Comparison of ENCODE assay signal across 2 cellular contexts in the genomic region with DNA sequence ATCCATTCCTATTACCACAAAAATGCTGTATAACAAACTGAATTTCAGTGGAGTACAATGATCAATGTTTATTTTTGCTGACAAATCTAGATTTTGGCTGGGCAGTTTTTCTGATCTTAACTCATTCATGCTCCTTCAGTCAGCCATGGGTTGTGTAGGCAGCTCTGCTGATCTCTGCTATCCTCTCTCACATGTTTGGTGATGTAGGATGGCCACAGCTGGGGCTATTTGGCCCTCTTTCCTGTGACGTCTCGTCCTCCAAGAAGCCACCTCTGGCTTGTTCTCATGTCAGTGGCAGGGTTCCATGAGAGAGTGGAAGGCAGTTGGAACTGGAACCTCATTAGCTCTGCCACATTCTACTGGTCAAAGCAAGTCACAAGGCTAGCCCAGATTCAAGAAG.
TF ChIP-seq lines count a peak whose summit lies in the region.

No MANE protein-coding gene starts in this region.

TF ChIP-seq in GM23338, 12 proteins besides CTCF, POLR2A, EP300 and RAD21:
- no peak for TF ChIP-seq EZH2 (IDR thresholded peaks at IDR 0.05; ENCODE audit: low read depth, unreplicated experiment)
- no peak for TF ChIP-seq NANOG (IDR thresholded peaks at IDR 0.05; ENCODE audit: borderline replicate concordance)
- TF ChIP-seq POLR2AphosphoS5 (IDR thresholded peaks at IDR 0.05; ENCODE audit: low read depth), result no peak

TF ChIP-seq in K562, 482 proteins besides CTCF, POLR2A, EP300 and RAD21:
- TF ChIP-seq IRF2 (CRISPR knock-in tag; IDR thresholded peaks at IDR 0.05) (no peak), C11orf30 (IDR thresholded peaks at IDR 0.05; ENCODE audit: low read depth) (peak; percentile 59), ZNF644 (tag; IDR thresholded peaks at IDR 0.05; ENCODE audit: low read depth) (no peak), MAFG (tag; conservative IDR thresholded peaks at IDR 0.05) (0 out of 2 replicates have a peak, but pooled peaks have one; percentile 27), ZNF316 (IDR thresholded peaks at IDR 0.05) (peak; percentile 73)
- TF ChIP-seq, protein P1, sequence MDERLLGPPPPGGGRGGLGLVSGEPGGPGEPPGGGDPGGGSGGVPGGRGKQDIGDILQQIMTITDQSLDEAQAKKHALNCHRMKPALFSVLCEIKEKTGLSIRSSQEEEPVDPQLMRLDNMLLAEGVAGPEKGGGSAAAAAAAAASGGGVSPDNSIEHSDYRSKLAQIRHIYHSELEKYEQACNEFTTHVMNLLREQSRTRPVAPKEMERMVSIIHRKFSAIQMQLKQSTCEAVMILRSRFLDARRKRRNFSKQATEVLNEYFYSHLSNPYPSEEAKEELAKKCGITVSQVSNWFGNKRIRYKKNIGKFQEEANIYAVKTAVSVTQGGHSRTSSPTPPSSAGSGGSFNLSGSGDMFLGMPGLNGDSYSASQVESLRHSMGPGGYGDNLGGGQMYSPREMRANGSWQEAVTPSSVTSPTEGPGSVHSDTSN (CRISPR knock-in tag; IDR thresholded peaks at IDR 0.05; ENCODE audit: low read depth), result no peak
- TF ChIP-seq, protein P1 (tag; conservative IDR thresholded peaks at IDR 0.05; ENCODE audit: low read depth), result no peak
TF ChIP-seq in K562: peak in this region for 3.
